ENCODE assay signal across 11 cellular contexts in genomic region chr4:56028165-56028564, GRCh38.
"Had no signal": no experiment of that assay in that cellular context is flagged by ENCODE, and none has a peak within 500 bp of the region (broad histone marks: within the 10 kb centered on the region; RNA-seq: fewer than 3 reads in every experiment).

No MANE protein-coding gene starts in this region.

- FAIRE-seq: H1, H54 had no signal

- DNase-seq: GM23248, GOT3, H7, H9, HCEC 1CT, HFFc6 had no signal

- H2AFZ ChIP-seq: GM23248, GM23338 had no signal

- H3K9me3 ChIP-seq: HAP-1 had no signal

- H3K4me1 ChIP-seq: HAP-1 had no signal

- H3K9ac ChIP-seq: GM23248 had no signal

- ATAC-seq: GM23338, HCT116 had no signal

- H3K4me3 ChIP-seq: GM23248, GM23338, HAP-1 had no signal

- H3K27ac ChIP-seq: GM23248 had no signal

- H3K4me2 ChIP-seq: GM23338 had no signal
